In the genomic region with DNA sequence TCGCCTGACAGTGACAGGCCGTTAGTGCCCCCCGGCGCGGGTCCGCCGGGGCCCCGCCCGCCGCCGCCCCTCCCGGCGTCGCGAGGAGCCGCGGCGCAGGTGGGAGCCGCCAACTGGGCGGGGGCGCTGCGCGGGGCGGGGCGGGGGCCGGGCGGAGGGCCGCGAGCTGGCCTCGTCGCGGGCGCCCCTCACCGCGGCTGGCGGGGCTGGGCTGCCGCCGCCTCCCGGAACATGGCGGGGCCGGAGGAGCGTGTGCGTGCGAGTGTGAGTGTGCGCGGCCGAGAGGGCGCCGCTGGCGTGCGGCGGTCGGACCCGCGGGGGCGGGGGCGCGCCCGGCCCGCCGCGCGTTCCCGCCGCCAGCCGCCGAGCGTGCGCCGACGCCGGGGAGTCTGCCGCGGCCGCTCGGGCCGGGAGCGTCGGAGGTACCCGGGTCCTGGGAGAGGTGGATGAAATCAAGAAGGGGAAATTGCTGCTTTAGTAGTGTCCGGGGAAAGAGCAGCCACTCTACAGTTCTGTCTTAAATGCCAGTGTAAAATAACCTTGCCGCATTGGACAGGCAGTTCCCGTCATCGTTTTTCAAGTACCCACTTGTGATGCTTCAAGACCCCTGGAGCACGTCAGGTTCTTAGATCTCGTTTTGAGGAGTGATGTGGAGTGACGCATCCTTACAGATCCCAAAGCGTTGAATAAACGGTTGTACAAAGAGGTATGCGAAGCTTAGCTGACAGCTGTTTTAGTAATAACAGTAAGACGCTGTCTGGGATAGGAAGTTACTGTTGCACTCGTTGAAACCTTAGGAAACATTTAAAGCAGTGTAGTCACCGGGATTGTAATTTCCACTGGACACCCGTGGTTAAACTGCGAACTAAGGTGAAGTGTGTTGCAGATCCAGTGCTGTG, we compare ENCODE assay signal across 8 cellular contexts. TPM values are rescaled to one million over a fixed set of nuclear protein-coding genes. Genes with fewer than 3 reads are reported as not detected.
DNase-seq lines count a peak whose midpoint lies in the region; ATAC-seq and TF ChIP-seq lines count a peak whose summit lies in the region.

No MANE protein-coding gene starts in this region.

- no peak for TF ChIP-seq EP300 in suprapubic skin (IDR thresholded peaks at IDR 0.05)

- H3K79me2 ChIP-seq in DND-41 (ENCODE audit: insufficient read depth, low read length): peaks cover 61% of the 10 kb centered on the region

- H3K4me2 ChIP-seq in DND-41 (ENCODE audit: insufficient read depth, low read length): peak overlapping the region; percentile 95
- H3K4me2 ChIP-seq in neuronal stem cell (ENCODE audit: insufficient read depth, low read length, poor library complexity, severe bottlenecking): peak overlapping the region; percentile 66

- H2AFZ ChIP-seq in DND-41 (ENCODE audit: low read depth, low read length) (peak overlapping the region; percentile 59), neuronal stem cell (ENCODE audit: low read length) (peak overlapping the region; percentile 99)

- H3K9me3 Mint-ChIP-seq in IgD-negative memory B cell: no peaks in the 10 kb centered on the region

- H2BK120ac ChIP-seq in neuronal stem cell (ENCODE audit: low read depth, low read length): no peak overlapping the region

- no peaks in the 10 kb centered on the region for H3K27me3 Mint-ChIP-seq in IgD-negative memory B cell

- TF ChIP-seq POLR2A in suprapubic skin (IDR thresholded peaks at IDR 0.05): peak in 1 of 2 donors; percentile 12

- DNase-seq in DND-41 (peak; percentile 69), RPMI7951 (ENCODE audit: low read depth) (peak; percentile 71), activated gamma-delta T cell treated with Interleukin-2 at 50 U/mL for 16 hours (peak; percentile 64), foreskin fibroblast (peak; percentile 71 to 88), neuronal stem cell (ENCODE audit: low spot score) (peak; percentile 56), suprapubic skin (ENCODE audit: low spot score in 2 of 2) (no peak)

- no peaks in the 10 kb centered on the region for H3K27me3 ChIP-seq in DND-41 (ENCODE audit: insufficient read depth, low read length, poor library complexity)
- H3K27me3 ChIP-seq in neuronal stem cell (ENCODE audit: control insufficient read depth in 3 of 3, insufficient read depth in 3 of 3, low read depth in 1 of 3, low read length in 3 of 3): no peaks in the 10 kb centered on the region
- H3K27me3 ChIP-seq in suprapubic skin: no peaks in the 10 kb centered on the region

- H3K4me1 ChIP-seq in DND-41 (ENCODE audit: insufficient read depth, low read length): peaks cover 43% of the 10 kb centered on the region
- H3K4me1 ChIP-seq in neuronal stem cell (ENCODE audit: control insufficient read depth in 2 of 2, insufficient read depth in 1 of 2, low read depth in 1 of 2, low read length in 2 of 2): peaks cover 1 to 16% of the 10 kb centered on the region in 2 donors
- H3K4me1 ChIP-seq in suprapubic skin: peaks cover 81% of the 10 kb centered on the region

- WGBS in neuronal stem cell (ENCODE audit: extremely low coverage in 2 of 2, insufficient read length in 2 of 2, insufficient replicate concordance in 1 of 2), 2 donors: no CpG with 5 or more reads among the region's 95 CpGs
- 0% methylated on average over 22 of the region's 95 CpGs for WGBS in suprapubic skin

- H3K4me3 ChIP-seq in DND-41 (ENCODE audit: low read depth in 1 of 2, low read length in 2 of 2) (peak overlapping the region; percentile 56 to 62; a peak in 3 of 4 replicates), foreskin fibroblast (ENCODE audit: low read depth in 1 of 2, low read length in 2 of 2) (peak overlapping the region; percentile 93 to 97), neuronal stem cell (ENCODE audit: low read length in 2 of 2) (peak overlapping the region; percentile 96 to 97), suprapubic skin (peak overlapping the region; percentile 94)

- peak overlapping the region; percentile 91 for H3K27ac ChIP-seq in DND-41 (ENCODE audit: low read length)
- H3K27ac ChIP-seq in neuronal stem cell (replicated peaks; ENCODE audit: low read length): peak overlapping the region; percentile 99
- H3K27ac ChIP-seq in suprapubic skin: peak overlapping the region; percentile 98

- peaks cover 16% of the 10 kb centered on the region for H3K36me3 ChIP-seq in DND-41 (ENCODE audit: insufficient read depth, low read length)
- peaks cover 5 to 34% of the 10 kb centered on the region in 2 donors for H3K36me3 ChIP-seq in neuronal stem cell (replicated peaks in 1 of 2; ENCODE audit: control insufficient read depth in 2 of 2, insufficient read depth in 2 of 2, low read length in 2 of 2)
- peaks cover 5% of the 10 kb centered on the region for H3K36me3 ChIP-seq in suprapubic skin

- no peak overlapping the region for H2AK5ac ChIP-seq in neuronal stem cell (ENCODE audit: low read depth, low read length)

- TF ChIP-seq CTCF in DND-41 (IDR thresholded peaks at IDR 0.05; ENCODE audit: borderline replicate concordance, extremely low read depth, low read length, poor library complexity, severe bottlenecking) (no peak), foreskin fibroblast (IDR thresholded peaks at IDR 0.05; ENCODE audit: low read depth, low read length) (no peak), suprapubic skin (IDR thresholded peaks at IDR 0.05) (no peak)

- peak; percentile 27; the same call in 2 of the 3 replicates for ATAC-seq in DND-41 (ENCODE audit: insufficient read depth, low read depth)
- peak; percentile 34 for ATAC-seq in GM21576 (IDR thresholded peaks at IDR 0.05; ENCODE audit: unreplicated experiment)

- H4K8ac ChIP-seq in neuronal stem cell (ENCODE audit: low read depth, low read length): no peak overlapping the region

- H4K20me1 ChIP-seq in DND-41 (ENCODE audit: insufficient read depth, low read length): peaks cover 16% of the 10 kb centered on the region; the same call in 1 of the 2 replicates

- H3K14ac ChIP-seq in neuronal stem cell (ENCODE audit: low read length): no peak overlapping the region

- peak overlapping the region; percentile 71 for H3K18ac ChIP-seq in neuronal stem cell (ENCODE audit: low read length)

- H3K4me1 Mint-ChIP-seq in IgD-negative memory B cell: peaks cover 49 to 55% (median 50%) of the 10 kb centered on the region in 3 donors

- H3K23ac ChIP-seq in neuronal stem cell (ENCODE audit: low read depth, low read length, poor library complexity): no peak overlapping the region

- H3K4me3 Mint-ChIP-seq in IgD-negative memory B cell: peak overlapping the region; percentile 96 to 99 (median 98)

- no peak overlapping the region for H2BK15ac ChIP-seq in neuronal stem cell (ENCODE audit: low read length)

- no peak overlapping the region for H2BK12ac ChIP-seq in neuronal stem cell (ENCODE audit: low read length)

- H2BK5ac ChIP-seq in neuronal stem cell (ENCODE audit: low read length): peak overlapping the region; percentile 82

- peak overlapping the region; percentile 98 to 99 (median 99) for H3K27ac Mint-ChIP-seq in IgD-negative memory B cell

- H3K9ac ChIP-seq in DND-41 (ENCODE audit: low read depth, low read length) (peak overlapping the region; percentile 80), neuronal stem cell (ENCODE audit: low read depth, low read length, poor library complexity) (peak overlapping the region; percentile 97)

- no peak overlapping the region for H4K91ac ChIP-seq in neuronal stem cell (ENCODE audit: low read depth, low read length, poor library complexity)

- H3K79me1 ChIP-seq in neuronal stem cell (ENCODE audit: low read depth, low read length): peaks cover 5% of the 10 kb centered on the region

- H3K36me3 Mint-ChIP-seq in IgD-negative memory B cell: no peaks in the 10 kb centered on the region

- no peaks in the 10 kb centered on the region for H3K9me3 ChIP-seq in DND-41 (ENCODE audit: insufficient read depth, low read length, severe bottlenecking)
- H3K9me3 ChIP-seq in neuronal stem cell (replicated peaks in 1 of 2; ENCODE audit: control insufficient read depth in 2 of 2, insufficient read depth in 1 of 2, low read depth in 1 of 2, low read length in 2 of 2): no peaks in the 10 kb centered on the region
- no peaks in the 10 kb centered on the region for H3K9me3 ChIP-seq in suprapubic skin

- no peak overlapping the region for H3K4ac ChIP-seq in neuronal stem cell (ENCODE audit: low read length)

RNA-seq across cellular contexts. Expression of a gene that starts 0.8 kb away (rescaled TPM):
- 87.3 TPM for polyA plus RNA-seq in IgD-negative memory B cell
- 11.9 and 13.2 TPM in 2 replicates for total RNA-seq in RPMI7951 (2014; rRNA removed; shearing (Covaris generic))
- 42.6 TPM for polyA plus RNA-seq in neuronal stem cell (2013, experiment 1 of 2)
- polyA plus RNA-seq in neuronal stem cell (2013, experiment 2 of 2): 44.5 TPM
- 100 to 1,000 TPM in 1 of 4 donors, 10 to 100 TPM in 3; 41.0 to 107 (median 60.8) TPM for total RNA-seq in suprapubic skin

RNA-seq across cellular contexts. Expression of a gene that starts 34.9 kb away (rescaled TPM):
- polyA plus RNA-seq in IgD-negative memory B cell: 144 TPM
- 155 and 199 TPM in 2 replicates for total RNA-seq in RPMI7951 (2014; rRNA removed; shearing (Covaris generic))
- polyA plus RNA-seq in neuronal stem cell (2013, experiment 1 of 2): 208 TPM
- polyA plus RNA-seq in neuronal stem cell (2013, experiment 2 of 2): 218 TPM
- total RNA-seq in suprapubic skin: 100 to 1,000 TPM; 107 to 137 (median 124) TPM

Comparison
In these comparisons a context has a peak if more than half of its experiments do, and no peak if none do; other contexts are left out.
1. DNase-seq: peak in DND-41 (single experiment), RPMI7951 (single experiment), activated gamma-delta T cell treated with Interleukin-2 at 50 U/mL for 16 hours (single experiment), foreskin fibroblast (2 of 2) and neuronal stem cell (single experiment); none in suprapubic skin (0 of 2).
2. Peak in every context shown above with its lines, with median percentiles within 50 percentile points of each other: H3K27ac ChIP-seq and H3K4me3 ChIP-seq.